ENCODE assay signal across 15 cellular contexts in genomic region chr1:45033356-45033755, GRCh38. TPM values are rescaled to one million over a fixed set of nuclear protein-coding genes. Genes with fewer than 3 reads are reported as not detected.
DNase-seq lines count a peak whose midpoint lies in the region; ATAC-seq lines count a peak whose summit lies in the region.
"Had no signal": no experiment of that assay in that cellular context is flagged by ENCODE, and none has a peak within 500 bp of the region (broad histone marks: within the 10 kb centered on the region; RNA-seq: fewer than 3 reads in every experiment).

No MANE protein-coding gene starts in this region.

- H3K4me1 Mint-ChIP-seq in activated naive CD8-positive, alpha-beta T cell treated with anti-CD3 and anti-CD28 coated beads for 36 hours = peaks cover 14% of the 10 kb centered on the region
- peaks cover 20% of the 10 kb centered on the region for H3K4me1 Mint-ChIP-seq in activated naive CD8-positive, alpha-beta T cell treated with anti-CD3 and anti-CD28 coated beads, Interleukin-2, amount 50 U/mL, for 24 hours
- H3K4me1 Mint-ChIP-seq in stimulated activated naive B cell treated with anti-CD40 and anti-IgM and Interleukin-4, amounts not matched to agents 10 μg/mL and 1 μg/mL and 100 μg/mL, for 72 hours = peaks cover 6 to 15% of the 10 kb centered on the region in 2 donors
- H3K4me1 Mint-ChIP-seq: endodermal cell had no signal

- no peaks in the 10 kb centered on the region for H3K9me3 Mint-ChIP-seq in activated naive CD8-positive, alpha-beta T cell treated with anti-CD3 and anti-CD28 coated beads for 36 hours
- H3K9me3 Mint-ChIP-seq in activated naive CD8-positive, alpha-beta T cell treated with anti-CD3 and anti-CD28 coated beads, Interleukin-2, amount 50 U/mL, for 24 hours = no peaks in the 10 kb centered on the region
- H3K9me3 Mint-ChIP-seq in stimulated activated naive B cell treated with anti-CD40 and anti-IgM and Interleukin-4, amounts not matched to agents 10 μg/mL and 1 μg/mL and 100 μg/mL, for 72 hours = no peaks in the 10 kb centered on the region
- H3K9me3 Mint-ChIP-seq: activated T-cell treated with anti-CD3 and anti-CD28 coated beads, Interleukin-2, amount 50 U/mL, for 72 hours; endodermal cell; stimulated activated naive CD8-positive, alpha-beta T cell treated with anti-CD3 and anti-CD28 coated beads, Interleukin-15, Interleukin-2, amounts not matched to agents 100 ng/mL and 50 ng/mL, for 24 hours had no signal

- H3K27ac Mint-ChIP-seq in activated naive CD8-positive, alpha-beta T cell treated with anti-CD3 and anti-CD28 coated beads for 36 hours = peak overlapping the region; percentile 28
- no peak overlapping the region for H3K27ac Mint-ChIP-seq in activated naive CD8-positive, alpha-beta T cell treated with anti-CD3 and anti-CD28 coated beads, Interleukin-2, amount 50 U/mL, for 24 hours
- H3K27ac Mint-ChIP-seq in stimulated activated naive B cell treated with anti-CD40 and anti-IgM and Interleukin-4, amounts not matched to agents 10 μg/mL and 1 μg/mL and 100 μg/mL, for 72 hours = no peak overlapping the region
- H3K27ac Mint-ChIP-seq: activated T-cell treated with anti-CD3 and anti-CD28 coated beads, Interleukin-2, amount 50 U/mL, for 72 hours; endodermal cell; stimulated activated naive CD8-positive, alpha-beta T cell treated with anti-CD3 and anti-CD28 coated beads, Interleukin-15, Interleukin-2, amounts not matched to agents 100 ng/mL and 50 ng/mL, for 24 hours had no signal

- no peak for ATAC-seq in activated naive CD8-positive, alpha-beta T cell treated with anti-CD3 and anti-CD28 coated beads, Interleukin-2, amount 50 U/mL, for 24 hours
- peak; percentile 52 for ATAC-seq in HG03342 (IDR thresholded peaks at IDR 0.05; ENCODE audit: unreplicated experiment)
- ATAC-seq in stimulated activated naive B cell treated with anti-CD40 and anti-IgM and Interleukin-4, amounts not matched to agents 10 μg/mL and 1 μg/mL and 100 μg/mL, for 72 hours (replicated peaks) = peak; percentile 82 to 85
- ATAC-seq: activated T-cell treated with anti-CD3 and anti-CD28 coated beads, Interleukin-2, amount 50 U/mL, for 72 hours had no signal

- H3K36me3 Mint-ChIP-seq in activated naive CD8-positive, alpha-beta T cell treated with anti-CD3 and anti-CD28 coated beads for 36 hours = no peaks in the 10 kb centered on the region
- H3K36me3 Mint-ChIP-seq in activated naive CD8-positive, alpha-beta T cell treated with anti-CD3 and anti-CD28 coated beads, Interleukin-2, amount 50 U/mL, for 24 hours (ENCODE audit: low read depth) = no peaks in the 10 kb centered on the region
- H3K36me3 Mint-ChIP-seq in stimulated activated naive B cell treated with anti-CD40 and anti-IgM and Interleukin-4, amounts not matched to agents 10 μg/mL and 1 μg/mL and 100 μg/mL, for 72 hours = no peaks in the 10 kb centered on the region

- DNase-seq in activated naive CD8-positive, alpha-beta T cell treated with anti-CD3 and anti-CD28 coated beads for 36 hours = no peak
- no peak for DNase-seq in activated naive CD8-positive, alpha-beta T cell treated with anti-CD3 and anti-CD28 coated beads, Interleukin-2, amount 50 U/mL, for 24 hours
- DNase-seq in OCI-M1 (lab: John Stamatoyannopoulos, UW) (peak; percentile 52), foreskin melanocyte (no peak), NCI-H2081 (lab: John Stamatoyannopoulos, UW) (no peak), SKM-1 (lab: John Stamatoyannopoulos, UW; ENCODE audit: unreplicated experiment) (no peak)
- DNase-seq in stimulated activated naive B cell treated with anti-CD40 and anti-IgM and Interleukin-4, amounts not matched to agents 10 μg/mL and 1 μg/mL and 100 μg/mL, for 72 hours = no peak
- DNase-seq: activated CD4-positive, alpha-beta T cell treated with anti-CD3 and anti-CD28 coated beads, Interleukin-2, amount 50 U/mL, for 4 hours; activated T-cell treated with anti-CD3 and anti-CD28 coated beads, Interleukin-2, amount 50 U/mL, for 72 hours; amygdala; endodermal cell; NCI-H2107; T1000 had no signal

- no peak overlapping the region for H3K4me3 Mint-ChIP-seq in activated naive CD8-positive, alpha-beta T cell treated with anti-CD3 and anti-CD28 coated beads for 36 hours
- no peak overlapping the region for H3K4me3 Mint-ChIP-seq in activated naive CD8-positive, alpha-beta T cell treated with anti-CD3 and anti-CD28 coated beads, Interleukin-2, amount 50 U/mL, for 24 hours
- H3K4me3 Mint-ChIP-seq in stimulated activated naive B cell treated with anti-CD40 and anti-IgM and Interleukin-4, amounts not matched to agents 10 μg/mL and 1 μg/mL and 100 μg/mL, for 72 hours = no peak overlapping the region
- H3K4me3 Mint-ChIP-seq: activated T-cell treated with anti-CD3 and anti-CD28 coated beads, Interleukin-2, amount 50 U/mL, for 72 hours; endodermal cell; stimulated activated naive CD8-positive, alpha-beta T cell treated with anti-CD3 and anti-CD28 coated beads, Interleukin-15, Interleukin-2, amounts not matched to agents 100 ng/mL and 50 ng/mL, for 24 hours had no signal

- H3K27me3 Mint-ChIP-seq in activated naive CD8-positive, alpha-beta T cell treated with anti-CD3 and anti-CD28 coated beads for 36 hours = no peaks in the 10 kb centered on the region
- H3K27me3 Mint-ChIP-seq in activated naive CD8-positive, alpha-beta T cell treated with anti-CD3 and anti-CD28 coated beads, Interleukin-2, amount 50 U/mL, for 24 hours = no peaks in the 10 kb centered on the region
- no peaks in the 10 kb centered on the region for H3K27me3 Mint-ChIP-seq in stimulated activated naive B cell treated with anti-CD40 and anti-IgM and Interleukin-4, amounts not matched to agents 10 μg/mL and 1 μg/mL and 100 μg/mL, for 72 hours
- H3K27me3 Mint-ChIP-seq: stimulated activated naive CD8-positive, alpha-beta T cell treated with anti-CD3 and anti-CD28 coated beads, Interleukin-15, Interleukin-2, amounts not matched to agents 100 ng/mL and 50 ng/mL, for 24 hours had no signal

RNA-seq across cellular contexts. Expression of gene UROD, which starts 21.3 kb away (rescaled TPM):
- total RNA-seq in activated naive CD8-positive, alpha-beta T cell treated with anti-CD3 and anti-CD28 coated beads for 36 hours = 100 to 1,000 TPM; 158 to 164 TPM

RNA-seq across cellular contexts. Expression of gene HECTD3, which starts 22.2 kb away (rescaled TPM):
- total RNA-seq in activated naive CD8-positive, alpha-beta T cell treated with anti-CD3 and anti-CD28 coated beads for 36 hours = 10 to 100 TPM; 23.4 to 23.5 TPM

RNA-seq across cellular contexts. Expression of gene EIF2B3, which starts 47.0 kb away (rescaled TPM):
- 10 to 100 TPM; 50.4 to 50.8 TPM for total RNA-seq in activated naive CD8-positive, alpha-beta T cell treated with anti-CD3 and anti-CD28 coated beads for 36 hours
